In genomic region chr5:59071755-59072549, GRCh38 we compare ENCODE assay signal across 8 cellular contexts.
"Had no signal": no experiment of that assay in that cellular context is flagged by ENCODE, and none has a peak within 500 bp of the region (broad histone marks: within the 10 kb centered on the region; RNA-seq: fewer than 3 reads in every experiment).

No MANE protein-coding gene starts in this region.

- FAIRE-seq: G401.6, GM12878, GM12891, GM12892, GM18507, GM19239 had no signal

- ATAC-seq: GM12878 had no signal

- DNase-seq: GDM1, GF-D8 had no signal

- H3K4me3 ChIP-seq: GM12878 had no signal
